ENCODE assay signal across 27 cellular contexts in the genomic region with DNA sequence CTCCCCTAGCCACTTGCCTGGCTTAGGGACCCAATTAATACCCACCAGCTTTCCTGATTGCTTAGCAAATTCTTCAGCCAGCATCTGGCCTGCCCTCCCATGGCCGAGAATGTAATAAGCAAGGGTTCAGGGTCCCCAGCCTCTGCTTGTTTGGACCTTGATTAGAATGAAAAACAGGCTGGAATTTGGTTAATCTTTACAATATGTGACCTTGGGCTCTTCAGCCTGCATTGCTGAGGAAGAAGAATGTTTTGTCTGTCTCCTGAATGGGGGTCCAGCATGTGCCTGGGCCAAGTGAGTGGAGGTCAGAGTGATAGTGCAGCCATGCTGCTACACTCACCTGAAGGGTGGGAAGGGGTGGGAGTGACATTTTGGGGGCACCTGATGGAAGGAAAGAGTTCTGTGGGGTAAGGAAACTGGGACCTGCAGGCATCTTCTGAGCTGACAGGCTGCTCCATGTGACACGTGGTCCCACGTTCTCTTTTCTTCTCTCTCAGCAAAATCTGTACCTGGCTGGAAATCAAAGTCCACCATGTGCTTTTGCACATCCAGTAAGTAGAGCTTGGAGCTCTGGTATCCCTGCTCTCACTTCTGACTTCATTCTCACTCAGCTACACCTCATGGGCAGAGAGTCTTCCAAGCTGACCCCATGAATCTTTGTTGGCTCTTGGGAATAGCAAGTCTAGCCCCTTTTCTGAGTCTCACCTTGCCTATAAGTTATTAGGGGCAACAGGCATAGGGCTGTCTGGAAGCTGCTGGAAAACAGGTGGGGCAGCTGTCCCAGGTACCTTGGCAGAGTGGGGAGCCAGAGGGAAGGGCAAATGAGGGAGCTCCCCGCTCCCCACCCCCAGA. TPM values are rescaled to one million over a fixed set of nuclear protein-coding genes. Genes with fewer than 3 reads are reported as not detected.
DNase-seq lines count a peak whose midpoint lies in the region; TF ChIP-seq lines count a peak whose summit lies in the region.
"Had no signal": no experiment of that assay in that cellular context is flagged by ENCODE, and none has a peak within 500 bp of the region (broad histone marks: within the 10 kb centered on the region; RNA-seq: fewer than 3 reads in every experiment).

No MANE protein-coding gene starts in this region.

- no peak overlapping the region for H2AFZ ChIP-seq in Loucy (ENCODE audit: low read length)

- peak overlapping the region; percentile 27 for H3K4me2 ChIP-seq in Loucy (ENCODE audit: low read depth, low read length, poor library complexity, severe bottlenecking)
- H3K4me2 ChIP-seq: smooth muscle cell had no signal

- H3K9me3 Mint-ChIP-seq in Caco-2 (ENCODE audit: unreplicated experiment) (no peaks in the 10 kb centered on the region), osteocyte (ENCODE audit: unreplicated experiment) (no peaks in the 10 kb centered on the region)
- H3K9me3 Mint-ChIP-seq: CD4-positive, alpha-beta memory T cell; dendritic cell treated with granulocyte-macrophage colony-stimulating factor and Interleukin-4, amounts not matched to agents 40 ng/mL and 50 ng/mL, for 4 days had no signal

- no peaks in the 10 kb centered on the region for H3K9me2 ChIP-seq in Loucy (replicated peaks; ENCODE audit: low read depth, low read length)

- intact Hi-C loops in Caco-2 (cut with micrococcal nuclease; ENCODE audit: unreplicated experiment) = no loop called here

- peaks cover 4% of the 10 kb centered on the region for H4K20me1 ChIP-seq in Loucy (ENCODE audit: insufficient read depth, low read length, poor library complexity, severe bottlenecking)

- H3K27ac Mint-ChIP-seq in Caco-2 (ENCODE audit: unreplicated experiment) = no peak overlapping the region
- no peak overlapping the region for H3K27ac Mint-ChIP-seq in osteocyte (ENCODE audit: unreplicated experiment)

- peaks cover 9% of the 10 kb centered on the region for H3K4me1 Mint-ChIP-seq in Caco-2 (ENCODE audit: low read depth, unreplicated experiment)
- H3K4me1 Mint-ChIP-seq in osteocyte (ENCODE audit: unreplicated experiment) = peaks cover 13% of the 10 kb centered on the region

- no peaks in the 10 kb centered on the region for H3K27me3 Mint-ChIP-seq in Caco-2 (ENCODE audit: insufficient read depth, unreplicated experiment)
- H3K27me3 Mint-ChIP-seq in osteocyte (ENCODE audit: unreplicated experiment) = no peaks in the 10 kb centered on the region
- H3K27me3 Mint-ChIP-seq: CD4-positive, alpha-beta memory T cell; dendritic cell treated with granulocyte-macrophage colony-stimulating factor and Interleukin-4, amounts not matched to agents 40 ng/mL and 50 ng/mL, for 4 days had no signal

- peaks cover 12% of the 10 kb centered on the region; the same call in 1 of the 2 replicates for H3K79me2 ChIP-seq in Loucy (ENCODE audit: insufficient read depth, low read length)

- H3K4me1 ChIP-seq in Caco-2 = peaks cover 26% of the 10 kb centered on the region
- H3K4me1 ChIP-seq in Loucy (ENCODE audit: insufficient read depth, low read length, poor library complexity, severe bottlenecking) = peaks cover 37% of the 10 kb centered on the region

- no peak overlapping the region for H3K4me3 ChIP-seq in Caco-2 (ENCODE audit: low read depth, low read length)
- H3K4me3 ChIP-seq in Loucy (ENCODE audit: low read length, poor library complexity, severe bottlenecking) = no peak overlapping the region
- H3K4me3 ChIP-seq in coronary artery = no peak overlapping the region
- H3K4me3 ChIP-seq: SK-N-MC, smooth muscle cell had no signal

- H3K4me3 Mint-ChIP-seq in Caco-2 (ENCODE audit: unreplicated experiment) = no peak overlapping the region
- no peak overlapping the region for H3K4me3 Mint-ChIP-seq in osteocyte (ENCODE audit: unreplicated experiment)
- H3K4me3 Mint-ChIP-seq: CD4-positive, alpha-beta memory T cell had no signal

- H3K36me3 ChIP-seq in Caco-2 (ENCODE audit: control insufficient read depth, insufficient read depth, low read length) (peaks cover 2% of the 10 kb centered on the region), Loucy (ENCODE audit: insufficient read depth, low read length) (no peaks in the 10 kb centered on the region)

- H3K9me3 ChIP-seq in Caco-2 = no peaks in the 10 kb centered on the region
- no peaks in the 10 kb centered on the region for H3K9me3 ChIP-seq in Loucy (ENCODE audit: insufficient read depth, low read depth, low read length)

- H3K27me3 ChIP-seq in Caco-2 (replicated peaks; ENCODE audit: control insufficient read depth, insufficient read depth, low read length) (no peaks in the 10 kb centered on the region), Loucy (ENCODE audit: insufficient read depth, low read length, poor library complexity, severe bottlenecking) (no peaks in the 10 kb centered on the region)

- CTCF ChIA-PET in Caco-2 (lab: Charles Lee) = interaction anchor here (0.6 to 0.7 kb wide), 3 partner anchors 17 to 93 kb away, joined by 3 to 5 read pairs (median 3); no protein-coding TSS in a partner anchor

- H3K9ac ChIP-seq in Loucy (ENCODE audit: low read depth, low read length, poor library complexity, severe bottlenecking) = peak overlapping the region; percentile 7

- no peak for TF ChIP-seq POLR2A in erythroblast (IDR thresholded peaks at IDR 0.05; ENCODE audit: low read length)

- peak in 1 of 2 experiments; percentile 30 for TF ChIP-seq CTCF in Caco-2 (IDR thresholded peaks at IDR 0.05; ENCODE audit: insufficient read depth in 1 of 2, low read depth in 1 of 2, low read length in 1 of 2, severe bottlenecking in 1 of 2, unreplicated experiment in 1 of 2)
- no peak for TF ChIP-seq CTCF in Loucy (conservative IDR thresholded peaks at IDR 0.05; ENCODE audit: low read length)
- no peak for TF ChIP-seq CTCF in coronary artery (IDR thresholded peaks at IDR 0.05)
- no peak for TF ChIP-seq CTCF in osteocyte (IDR thresholded peaks at IDR 0.05)

- DNase-seq in Caco-2 = peak; percentile 13 to 67
- DNase-seq in coronary artery (ENCODE audit: low spot score) = peak; percentile 53
- peak; percentile 34 for DNase-seq in osteocyte (ENCODE audit: extremely low spot score, unreplicated experiment)
- DNase-seq in erythroblast (lab: John Stamatoyannopoulos, UW) = no peak
- no peak for DNase-seq in NCI-H2107 treated with DMSO at 0.1 percent for 48 hours (lab: John Stamatoyannopoulos, UW; ENCODE audit: unreplicated experiment)
- no peak for DNase-seq in stimulated activated CD4-positive, alpha-beta T cell treated with anti-CD3 and anti-CD28 coated beads, Interleukin-4, amount 100 ng/mL, for 1 hour
- DNase-seq: activated CD4-positive, alpha-beta T cell treated with anti-CD3 and anti-CD28 coated beads, Interleukin-2, amount 50 U/mL, for 48 hours; activated gamma-delta T cell; CD4-positive, alpha-beta memory T cell; DMS 273 treated with DMSO at 0.1 percent for 48 hours; mammary epithelial cell; NCI-H1105 treated with DMSO at 0.1 percent for 48 hours; NCI-H2081; NCI-H446; NCI-H82; RPMI8226; stimulated activated naive CD4-positive, alpha-beta T cell; T-helper 2 cell had no signal

- BruUV-seq in Caco-2 (replicated peaks; lab: Mats Ljungman, UMichigan) = no TSS peak

- H3K27ac ChIP-seq in coronary artery = no peak overlapping the region
- H3K27ac ChIP-seq: SK-N-MC had no signal

- POLR2A ChIA-PET in Caco-2 (lab: Charles Lee) = interaction anchor here (0.6 kb wide), 1 partner anchor 99 kb away, joined by 3 read pairs; no protein-coding TSS in a partner anchor

- H3K36me3 Mint-ChIP-seq in Caco-2 (ENCODE audit: insufficient read depth, unreplicated experiment) (peaks cover 5% of the 10 kb centered on the region), osteocyte (ENCODE audit: unreplicated experiment) (peaks cover 13% of the 10 kb centered on the region)

- no peaks in the 10 kb centered on the region for H3F3A ChIP-seq in Loucy (ENCODE audit: low read depth)

RNA-seq across cellular contexts. Expression of a gene that starts 5.3 kb away (rescaled TPM):
- total RNA-seq in Caco-2 (2022) = 6.9 and 8.0 TPM in 2 replicates
- total RNA-seq in osteocyte = 7.2 and 9.0 TPM in 2 replicates

RNA-seq across cellular contexts. Expression of a gene that starts 11.4 kb away (rescaled TPM):
- total RNA-seq in Caco-2 (2022) (not detected in 2 replicates), osteocyte (not detected in 2 replicates)
- total RNA-seq: aorta, cardiac septum, endothelial cell of umbilical vein, M059J, mammary epithelial cell, pulmonary artery endothelial cell, smooth muscle cell had no signal

RNA-seq across cellular contexts. Expression of a gene that starts 16.8 kb away (rescaled TPM):
- total RNA-seq in Caco-2 (2022) (4,208 and 4,542 TPM in 2 replicates), osteocyte (5,002 and 5,011 TPM in 2 replicates)
- total RNA-seq: M059J, pulmonary artery endothelial cell, smooth muscle cell had no signal

RNA-seq across cellular contexts. Expression of a gene that starts 46.0 kb away (rescaled TPM):
- 53.9 and 55.4 TPM in 2 replicates for total RNA-seq in Caco-2 (2022)
- 102 and 104 TPM in 2 replicates for total RNA-seq in osteocyte

Comparison
In these comparisons a context has a peak if more than half of its experiments do, and no peak if none do; other contexts are left out.
1. DNase-seq: peak in Caco-2 (2 of 2), coronary artery (single experiment) and osteocyte (single experiment); none in erythroblast (0 of 2), NCI-H2107 treated with DMSO at 0.1 percent for 48 hours (single experiment) and stimulated activated CD4-positive, alpha-beta T cell treated with anti-CD3 and anti-CD28 coated beads, Interleukin-4, amount 100 ng/mL, for 1 hour (single experiment).